ENCODE assay signal across 1 cellular context in the genomic region with DNA sequence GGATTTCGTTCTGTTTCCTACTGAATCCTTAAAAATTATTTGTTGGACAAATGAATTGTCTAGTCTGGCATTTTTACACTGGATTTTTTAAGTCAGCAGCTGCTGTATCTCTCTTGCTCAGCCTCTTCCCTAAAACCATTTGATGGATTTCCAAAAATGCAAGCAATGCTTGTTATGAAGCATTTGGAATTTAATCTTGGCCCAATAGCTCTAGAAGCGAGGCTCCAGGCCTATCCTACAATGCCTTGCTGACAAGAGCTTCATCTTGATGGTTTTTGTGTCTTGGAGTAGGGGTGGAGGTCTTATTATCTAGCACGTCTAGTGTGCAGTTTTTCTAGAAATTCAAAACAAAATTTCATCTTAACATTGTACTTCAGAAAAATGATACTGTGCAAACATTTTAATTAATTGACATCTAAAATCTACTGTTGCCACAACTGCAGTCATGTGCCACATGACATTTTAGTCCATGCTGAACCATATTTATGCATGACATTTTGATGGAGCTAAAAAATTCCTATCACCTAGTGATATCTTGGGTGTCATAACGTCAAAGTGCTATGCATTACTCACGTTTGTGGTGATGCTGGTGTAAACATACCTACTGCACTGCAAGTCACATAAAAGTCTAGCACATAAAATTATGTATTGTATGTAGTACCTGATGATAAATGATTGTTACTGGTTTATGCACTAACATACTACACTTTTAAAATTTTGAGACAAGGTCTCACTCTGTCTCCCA.
TF ChIP-seq lines count a peak whose summit lies in the region.

No MANE protein-coding gene starts in this region.

TF ChIP-seq in IMR-90, 13 proteins besides CTCF, POLR2A, EP300 and RAD21:
- TF ChIP-seq BHLHE40 (IDR thresholded peaks at IDR 0.05; ENCODE audit: low read depth, low read length) (peak; percentile 28; the same call in 1 of the 2 replicates), MAZ (IDR thresholded peaks at IDR 0.05; ENCODE audit: borderline replicate concordance, low read depth, low read length) (no peak)
